ENCODE assay signal across 14 cellular contexts in the genomic region with DNA sequence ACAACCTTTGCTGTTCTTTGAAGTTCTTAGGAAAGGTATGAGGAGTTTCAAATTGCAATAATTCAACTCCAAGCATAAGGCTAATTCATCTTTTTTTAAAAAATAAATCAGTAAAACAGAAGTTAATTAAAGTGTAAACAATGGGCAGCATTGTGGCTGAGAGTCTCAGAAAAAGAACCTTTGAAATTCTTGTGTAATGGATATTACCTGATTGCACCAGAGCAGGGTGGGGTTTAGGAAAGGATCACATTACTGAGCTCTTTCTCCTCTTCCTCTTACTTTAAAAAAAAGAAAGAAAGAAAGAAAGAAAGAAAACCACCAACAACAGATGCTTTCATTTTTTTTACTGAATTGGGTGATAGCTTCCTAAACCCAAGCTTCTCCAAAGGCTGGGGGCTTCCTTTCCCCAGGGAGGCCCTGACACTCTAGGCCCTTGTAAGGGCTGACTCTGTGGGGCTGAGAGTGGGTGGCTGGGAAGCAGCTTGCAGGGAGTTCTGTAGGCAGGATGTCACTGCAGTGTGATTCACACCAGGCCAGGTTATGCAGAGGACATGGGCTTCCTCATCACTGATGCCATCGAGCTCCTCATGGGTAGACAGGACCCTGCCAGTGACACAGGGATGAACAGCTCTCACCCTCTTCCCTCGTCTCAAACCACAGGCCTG.
DNase-seq lines count a peak whose midpoint lies in the region; ATAC-seq, FAIRE-seq and TF ChIP-seq lines count a peak whose summit lies in the region.
"Had no signal": no experiment of that assay in that cellular context is flagged by ENCODE, and none has a peak within 500 bp of the region (broad histone marks: within the 10 kb centered on the region; RNA-seq: fewer than 3 reads in every experiment).

No MANE protein-coding gene starts in this region.

- H3K9me3 ChIP-seq in suprapubic skin = no peaks in the 10 kb centered on the region
- H3K9me3 ChIP-seq: thoracic aorta had no signal

- H3K4me1 ChIP-seq in suprapubic skin = no peaks in the 10 kb centered on the region

- no peak overlapping the region for H3K4me3 Mint-ChIP-seq in activated T-cell treated with anti-CD3 and anti-CD28 coated beads, Interleukin-2, amount 50 U/mL, for 72 hours
- no peak overlapping the region for H3K4me3 Mint-ChIP-seq in natural killer cell treated with Interleukin-12 subunit alpha and Interleukin-12 subunit beta and Interleukin-15 and Interleukin-18, amount 100 ng/mL, for 72 hours

- H3K36me3 Mint-ChIP-seq in activated T-cell treated with anti-CD3 and anti-CD28 coated beads, Interleukin-2, amount 50 U/mL, for 72 hours (ENCODE audit: insufficient read depth in 2 of 2) = no peaks in the 10 kb centered on the region
- no peaks in the 10 kb centered on the region for H3K36me3 Mint-ChIP-seq in natural killer cell treated with Interleukin-12 subunit alpha and Interleukin-12 subunit beta and Interleukin-15 and Interleukin-18, amount 100 ng/mL, for 72 hours

- H3K4me3 ChIP-seq in suprapubic skin = no peak overlapping the region
- H3K4me3 ChIP-seq: thoracic aorta had no signal

- H3K27ac Mint-ChIP-seq in activated T-cell treated with anti-CD3 and anti-CD28 coated beads, Interleukin-2, amount 50 U/mL, for 72 hours = no peak overlapping the region
- no peak overlapping the region for H3K27ac Mint-ChIP-seq in natural killer cell treated with Interleukin-12 subunit alpha and Interleukin-12 subunit beta and Interleukin-15 and Interleukin-18, amount 100 ng/mL, for 72 hours

- no peak for TF ChIP-seq POLR2A in suprapubic skin (IDR thresholded peaks at IDR 0.05)
- no peak for TF ChIP-seq POLR2A in GM18505 (IDR thresholded peaks at IDR 0.05; ENCODE audit: borderline replicate concordance, extremely low read depth, insufficient read depth, insufficient read length)

- DNase-seq in GM03348 (ENCODE audit: low spot score) = peak; percentile 33
- DNase-seq in activated T-cell treated with anti-CD3 and anti-CD28 coated beads, Interleukin-2, amount 50 U/mL, for 72 hours = peak; percentile 3 to 6
- no peak for DNase-seq in natural killer cell treated with Interleukin-12 subunit alpha and Interleukin-12 subunit beta and Interleukin-15 and Interleukin-18, amount 100 ng/mL, for 72 hours (ENCODE audit: low spot score)
- DNase-seq in suprapubic skin (ENCODE audit: low spot score in 2 of 2) = no peak
- no peak for DNase-seq in GM19239 (ENCODE audit: insufficient read length, low spot score)
- DNase-seq: GOT3, MM.1S, occipital lobe had no signal

- TF ChIP-seq CTCF in suprapubic skin (IDR thresholded peaks at IDR 0.05) = no peak

- no peak for FAIRE-seq in GM19239 (lab: Jason Lieb, UNC)
- FAIRE-seq: islet of Langerhans had no signal

- H3K27ac ChIP-seq in suprapubic skin = no peak overlapping the region
- H3K27ac ChIP-seq: epithelial cell of prostate, thoracic aorta had no signal

- 53% methylated on average over 2 of the region's 2 CpGs for WGBS in suprapubic skin

- no peaks in the 10 kb centered on the region for H3K27me3 Mint-ChIP-seq in activated T-cell treated with anti-CD3 and anti-CD28 coated beads, Interleukin-2, amount 50 U/mL, for 72 hours (ENCODE audit: low read depth)
- peaks cover 9 to 19% of the 10 kb centered on the region in 2 donors for H3K27me3 Mint-ChIP-seq in natural killer cell treated with Interleukin-12 subunit alpha and Interleukin-12 subunit beta and Interleukin-15 and Interleukin-18, amount 100 ng/mL, for 72 hours

- no peak for TF ChIP-seq EP300 in suprapubic skin (IDR thresholded peaks at IDR 0.05)

- peaks cover 17% of the 10 kb centered on the region for H3K4me1 Mint-ChIP-seq in activated T-cell treated with anti-CD3 and anti-CD28 coated beads, Interleukin-2, amount 50 U/mL, for 72 hours (ENCODE audit: low read depth)
- peaks cover 0 to 2% of the 10 kb centered on the region in 2 donors for H3K4me1 Mint-ChIP-seq in natural killer cell treated with Interleukin-12 subunit alpha and Interleukin-12 subunit beta and Interleukin-15 and Interleukin-18, amount 100 ng/mL, for 72 hours (ENCODE audit: low read depth in 2 of 2)

- no peaks in the 10 kb centered on the region for H3K36me3 ChIP-seq in suprapubic skin
- H3K36me3 ChIP-seq: thoracic aorta had no signal

- H3K27me3 ChIP-seq in suprapubic skin = no peaks in the 10 kb centered on the region

- peaks cover 0 to 2% of the 10 kb centered on the region in 2 donors for H3K9me3 Mint-ChIP-seq in activated T-cell treated with anti-CD3 and anti-CD28 coated beads, Interleukin-2, amount 50 U/mL, for 72 hours
- H3K9me3 Mint-ChIP-seq in natural killer cell treated with Interleukin-12 subunit alpha and Interleukin-12 subunit beta and Interleukin-15 and Interleukin-18, amount 100 ng/mL, for 72 hours = no peaks in the 10 kb centered on the region

- ATAC-seq in HG02610 (IDR thresholded peaks at IDR 0.05; ENCODE audit: unreplicated experiment) (peak; percentile 50), HG03439 (IDR thresholded peaks at IDR 0.05; ENCODE audit: unreplicated experiment) (no peak), GM18505 (IDR thresholded peaks at IDR 0.05; ENCODE audit: unreplicated experiment) (no peak)
- peak; percentile 41 to 59 for ATAC-seq in activated T-cell treated with anti-CD3 and anti-CD28 coated beads, Interleukin-2, amount 50 U/mL, for 72 hours (replicated peaks in 1 of 2)
- peak; percentile 52 to 67 for ATAC-seq in natural killer cell treated with Interleukin-12 subunit alpha and Interleukin-12 subunit beta and Interleukin-15 and Interleukin-18, amount 100 ng/mL, for 72 hours

Comparison
In these comparisons a context has a peak if more than half of its experiments do, and no peak if none do; other contexts are left out.
1. DNase-seq: peak in GM03348 (single experiment) and activated T-cell treated with anti-CD3 and anti-CD28 coated beads, Interleukin-2, amount 50 U/mL, for 72 hours (2 of 2); none in natural killer cell treated with Interleukin-12 subunit alpha and Interleukin-12 subunit beta and Interleukin-15 and Interleukin-18, amount 100 ng/mL, for 72 hours (single experiment), suprapubic skin (0 of 2) and GM19239 (single experiment).
2. ATAC-seq: peak in HG02610 (single experiment), activated T-cell treated with anti-CD3 and anti-CD28 coated beads, Interleukin-2, amount 50 U/mL, for 72 hours (2 of 2) and natural killer cell treated with Interleukin-12 subunit alpha and Interleukin-12 subunit beta and Interleukin-15 and Interleukin-18, amount 100 ng/mL, for 72 hours (2 of 2); none in HG03439 (single experiment) and GM18505 (single experiment).